ENCODE assay signal across 16 cellular contexts in genomic region chr1:31782766-31783410, GRCh38. TPM values are rescaled to one million over a fixed set of nuclear protein-coding genes. Genes with fewer than 3 reads are reported as not detected.
DNase-seq lines count a peak whose midpoint lies in the region; ATAC-seq and TF ChIP-seq lines count a peak whose summit lies in the region.
"Had no signal": no experiment of that assay in that cellular context is flagged by ENCODE, and none has a peak within 500 bp of the region (broad histone marks: within the 10 kb centered on the region; RNA-seq: fewer than 3 reads in every experiment).

No MANE protein-coding gene starts in this region.

- H3K4me3 Mint-ChIP-seq in nephron = peak overlapping the region; percentile 5 to 50 (median 9)
- H3K4me3 Mint-ChIP-seq: activated CD4-positive, alpha-beta T cell treated with anti-CD3 and anti-CD28 coated beads for 36 hours had no signal

- H3K9ac ChIP-seq in BLaER1 treated with 17β-estradiol and CSF1 and Interleukin-3, amounts not matched to agents 10 nM and 100 nM = peak overlapping the region in 7 of 11 experiments; percentile 21 to 51 (median 29); a peak in 5 of 22 replicates

- intact Hi-C loops in gastrocnemius medialis (cut with DNase I; ENCODE audit: low total_unique reads) = no loop called here

- TF ChIP-seq CTCF in nephron (IDR thresholded peaks at IDR 0.05; ENCODE audit: unreplicated experiment in 3 of 3) = no peak
- TF ChIP-seq CTCF in gastrocnemius medialis (IDR thresholded peaks at IDR 0.05 in 4 of 5, conservative IDR thresholded peaks at IDR 0.05 in 1 of 5) = no peak

- H3K27ac ChIP-seq in BLaER1 treated with 17β-estradiol and CSF1 and Interleukin-3, amounts not matched to agents 10 nM and 100 nM = peak overlapping the region in 2 of 11 experiments; percentile 38 to 47; a peak in 2 of 22 replicates
- H3K27ac ChIP-seq in cingulate gyrus (ENCODE audit: low read depth, low read length) (peak overlapping the region; percentile 29), gastrocnemius medialis (no peak overlapping the region)

- H3K27me3 ChIP-seq in BLaER1 treated with 17β-estradiol and CSF1 and Interleukin-3, amounts not matched to agents 10 nM and 100 nM = peaks cover 0 to 3% (median 0%) of the 10 kb centered on the region in 11 experiments; a peak in 2 of 22 replicates
- H3K27me3 ChIP-seq in gastrocnemius medialis = no peaks in the 10 kb centered on the region

- H3K4me1 Mint-ChIP-seq in nephron = peaks cover 57% of the 10 kb centered on the region

- no peaks in the 10 kb centered on the region for H3K36me3 Mint-ChIP-seq in nephron (ENCODE audit: low read depth)

- in situ Hi-C loops in gastrocnemius medialis (cut with MboI; ENCODE audit: low sequenced_read_pairs in 4 of 4) = loop anchor here (5.0 to 25.0 kb wide), 4 partner anchors 116 to 221 kb away; no protein-coding TSS in a partner anchor

- H3K36me3 ChIP-seq in BLaER1 treated with 17β-estradiol and CSF1 and Interleukin-3, amounts not matched to agents 10 nM and 100 nM = no peaks in the 10 kb centered on the region
- no peaks in the 10 kb centered on the region for H3K36me3 ChIP-seq in gastrocnemius medialis
- H3K36me3 ChIP-seq: heart right ventricle had no signal

- H3K4me3 ChIP-seq in BLaER1 treated with 17β-estradiol and CSF1 and Interleukin-3, amounts not matched to agents 10 nM and 100 nM = no peak overlapping the region
- H3K4me3 ChIP-seq in gastrocnemius medialis = no peak overlapping the region
- H3K4me3 ChIP-seq: heart right ventricle had no signal

- no peaks in the 10 kb centered on the region for H3K9me3 Mint-ChIP-seq in nephron

- ATAC-seq in GM18873 (IDR thresholded peaks at IDR 0.05; ENCODE audit: low FRiP score, unreplicated experiment) (no peak), gastrocnemius medialis (no peak)
- ATAC-seq: activated CD4-positive, alpha-beta T cell treated with anti-CD3 and anti-CD28 coated beads for 36 hours had no signal

- peak overlapping the region; percentile 83 to 96 (median 86) for H3K27ac Mint-ChIP-seq in nephron
- H3K27ac Mint-ChIP-seq: activated CD4-positive, alpha-beta T cell treated with anti-CD3 and anti-CD28 coated beads for 36 hours; progenitor cell of endocrine pancreas had no signal

- H4K20me1 ChIP-seq in BLaER1 treated with 17β-estradiol and CSF1 and Interleukin-3, amounts not matched to agents 10 nM and 100 nM = no peaks in the 10 kb centered on the region

- H3K4me2 ChIP-seq in BLaER1 treated with 17β-estradiol and CSF1 and Interleukin-3, amounts not matched to agents 10 nM and 100 nM = peak overlapping the region; percentile 5 to 84 (median 71); a peak in 21 of 22 replicates

- no peak for TF ChIP-seq POLR2A in gastrocnemius medialis (IDR thresholded peaks at IDR 0.05)

- peaks cover 15% of the 10 kb centered on the region for H3K27me3 Mint-ChIP-seq in nephron (ENCODE audit: low read depth)
- H3K27me3 Mint-ChIP-seq: activated CD4-positive, alpha-beta T cell treated with anti-CD3 and anti-CD28 coated beads for 36 hours had no signal

- peaks cover 44 to 83% (median 77%) of the 10 kb centered on the region in 10 experiments for H3K4me1 ChIP-seq in BLaER1 treated with 17β-estradiol and CSF1 and Interleukin-3, amounts not matched to agents 10 nM and 100 nM
- H3K4me1 ChIP-seq in gastrocnemius medialis = no peaks in the 10 kb centered on the region

- DNase-seq in NCI-H1048 (lab: John Stamatoyannopoulos, UW) (peak; percentile 87), gastrocnemius medialis (no peak), cortex of kidney (lab: John Stamatoyannopoulos, UW) (no peak), AG20443 (ENCODE audit: low spot score) (no peak)
- DNase-seq: activated CD4-positive, alpha-beta T cell treated with anti-CD3 and anti-CD28 coated beads for 36 hours; GOT3; heart right ventricle; NCI-H1436 treated with DMSO at 0.1 percent for 48 hours; NCI-H345; SHP77 treated with DMSO at 0.1 percent for 48 hours had no signal

- H3K9me3 ChIP-seq in BLaER1 treated with 17β-estradiol and CSF1 and Interleukin-3, amounts not matched to agents 10 nM and 100 nM (replicated peaks in 1 of 11) = no peaks in the 10 kb centered on the region
- H3K9me3 ChIP-seq in gastrocnemius medialis = no peaks in the 10 kb centered on the region
- H3K9me3 ChIP-seq: Caco-2, heart right ventricle had no signal

RNA-seq across cellular contexts. Expression of gene ADGRB2, which starts 18.7 kb away (rescaled TPM):
- total RNA-seq in gastrocnemius medialis = 1 to 10 TPM in 3 of 4 donors, not detected in 1; 1.1 to 2.2 (median 1.7) TPM

RNA-seq across cellular contexts. Expression of gene SPOCD1, which starts 32.9 kb away (rescaled TPM):
- total RNA-seq in gastrocnemius medialis = not detected
